ENCODE assay signal across 8 cellular contexts in genomic region chr6:73696990-73697651, GRCh38. TPM values are rescaled to one million over a fixed set of nuclear protein-coding genes. Genes with fewer than 3 reads are reported as not detected.
DNase-seq lines count a peak whose midpoint lies in the region; ATAC-seq and TF ChIP-seq lines count a peak whose summit lies in the region.

No MANE protein-coding gene starts in this region.

- no peak overlapping the region for H3K9ac ChIP-seq in iPS-18a (ENCODE audit: low read length)

- H3K4me3 ChIP-seq in right atrium auricular region (peak overlapping the region; percentile 8 to 61), WI38 (ENCODE audit: low read depth, low read length) (peak overlapping the region; percentile 65), iPS-18a (ENCODE audit: low read length) (peak overlapping the region; percentile 27), uterus (peak overlapping the region; percentile 57 to 64), adrenal gland (peak overlapping the region in 1 of 4 donors; percentile 55)

- TF ChIP-seq POLR2A in uterus (IDR thresholded peaks at IDR 0.05): no peak
- no peak for TF ChIP-seq POLR2A in adrenal gland (IDR thresholded peaks at IDR 0.05)

- ATAC-seq in GM21526 (IDR thresholded peaks at IDR 0.05; ENCODE audit: low FRiP score, unreplicated experiment): no peak

- H3K27ac ChIP-seq in right atrium auricular region (peak overlapping the region; percentile 83 to 86), iPS-18a (ENCODE audit: low read length) (no peak overlapping the region), uterus (peak overlapping the region; percentile 95 to 96), adrenal gland (no peak overlapping the region)

- intact Hi-C loops in cardiac septum (cut with DNase I): no loop called here
- intact Hi-C loops in uterus (cut with DNase I; ENCODE audit: low total_unique reads): no loop called here
- intact Hi-C loops in adrenal gland (cut with DNase I): no loop called here

- 68 to 75% (median 72%) methylated on average over 10 of the region's 10 CpGs for WGBS in adrenal gland, 4 donors

- no peaks in the 10 kb centered on the region for H3K27me3 ChIP-seq in right atrium auricular region
- H3K27me3 ChIP-seq in iPS-18a (ENCODE audit: control insufficient read depth, insufficient read depth, low read length): peaks cover 26% of the 10 kb centered on the region
- H3K27me3 ChIP-seq in uterus: no peaks in the 10 kb centered on the region
- H3K27me3 ChIP-seq in adrenal gland: peaks cover 10% of the 10 kb centered on the region

- peaks cover 0 to 24% of the 10 kb centered on the region in 2 donors for H3K4me1 ChIP-seq in right atrium auricular region
- peaks cover 9% of the 10 kb centered on the region for H3K4me1 ChIP-seq in iPS-18a (ENCODE audit: control insufficient read depth, low read depth, low read length)
- no peaks in the 10 kb centered on the region for H3K4me1 ChIP-seq in uterus
- peaks cover 0 to 6% of the 10 kb centered on the region in 2 donors for H3K4me1 ChIP-seq in adrenal gland (replicated peaks in 1 of 2)

- H3K9me3 ChIP-seq in right atrium auricular region (no peaks in the 10 kb centered on the region), iPS-18a (ENCODE audit: control insufficient read depth, low read depth, low read length) (no peaks in the 10 kb centered on the region), uterus (no peaks in the 10 kb centered on the region), adrenal gland (replicated peaks in 1 of 3) (no peaks in the 10 kb centered on the region)

- DNase-seq in right atrium auricular region (ENCODE audit: low spot score) (no peak), cardiac septum (ENCODE audit: low spot score) (no peak), uterus (no peak), NCI-H1694 (lab: John Stamatoyannopoulos, UW) (no peak), adrenal gland (no peak)

- no peak for TF ChIP-seq CTCF in right atrium auricular region (IDR thresholded peaks at IDR 0.05)
- TF ChIP-seq CTCF in WI38 (IDR thresholded peaks at IDR 0.05; ENCODE audit: low read depth, low read length): no peak
- no peak for TF ChIP-seq CTCF in uterus (IDR thresholded peaks at IDR 0.05)
- no peak for TF ChIP-seq CTCF in adrenal gland (IDR thresholded peaks at IDR 0.05)

- H3K36me3 ChIP-seq in right atrium auricular region (no peaks in the 10 kb centered on the region), iPS-18a (ENCODE audit: control insufficient read depth, low read depth, low read length) (no peaks in the 10 kb centered on the region), uterus (no peaks in the 10 kb centered on the region), adrenal gland (replicated peaks in 1 of 2) (no peaks in the 10 kb centered on the region)

RNA-seq across cellular contexts. Expression of gene CD109, which starts 1.1 kb away (rescaled TPM):
- total RNA-seq in right atrium auricular region (10 to 100 TPM; 18.7 to 30.1 TPM), cardiac septum (6.3 TPM), uterus (10 to 100 TPM; 26.6 to 59.0 (median 36.8) TPM), adrenal gland (1 to 10 TPM; 2.0 to 6.2 (median 4.2) TPM)
- polyA plus RNA-seq in adrenal gland: 1 to 10 TPM in 1 of 3 donors, under 1 TPM in 2; 0.47 to 2.1 (median 0.56) TPM

RNA-seq across cellular contexts. Expression of gene SLC17A5, which starts 43.3 kb away (rescaled TPM):
- 10 to 100 TPM; 10.2 to 11.8 TPM for total RNA-seq in right atrium auricular region
- 7.3 TPM for total RNA-seq in cardiac septum
- 10 to 100 TPM in 2 of 4 donors, 1 to 10 TPM in 2; 3.6 to 27.4 (median 11.6) TPM for total RNA-seq in uterus
- total RNA-seq in adrenal gland: 10 to 100 TPM; 10.5 to 20.3 (median 15.5) TPM
- polyA plus RNA-seq in adrenal gland: 10 to 100 TPM in 1 of 3 donors, 1 to 10 TPM in 2; 1.5 to 12.3 (median 3.0) TPM

Comparison
In these comparisons a context has a peak if more than half of its experiments do, and no peak if none do; other contexts are left out.
1. H3K27ac ChIP-seq: peak in right atrium auricular region (2 of 2) and uterus (2 of 2); none in iPS-18a (single experiment) and adrenal gland (0 of 5).